Comparison of ENCODE assay signal across 13 cellular contexts in the genomic region with DNA sequence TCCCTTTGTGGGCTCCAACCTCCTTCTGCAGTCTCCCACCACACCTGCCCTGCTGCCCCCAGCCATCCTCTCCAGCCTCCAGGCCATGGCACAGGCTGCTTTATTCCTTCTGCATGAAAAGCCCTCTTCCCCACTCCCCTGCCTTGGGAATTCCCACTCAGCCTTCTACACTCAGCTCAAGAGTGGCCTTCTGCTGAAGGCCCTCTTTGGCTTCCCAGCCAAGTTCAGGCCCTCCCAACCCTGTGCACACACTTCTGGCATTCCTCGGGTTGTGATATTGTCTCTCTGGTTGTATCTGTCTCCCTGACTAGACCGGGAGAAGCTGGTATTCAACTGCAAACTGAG. TPM values are rescaled to one million over a fixed set of nuclear protein-coding genes. Genes with fewer than 3 reads are reported as not detected.
DNase-seq lines count a peak whose midpoint lies in the region; TF ChIP-seq lines count a peak whose summit lies in the region.
"Had no signal": no experiment of that assay in that cellular context is flagged by ENCODE, and none has a peak within 500 bp of the region (broad histone marks: within the 10 kb centered on the region; RNA-seq: fewer than 3 reads in every experiment).

No MANE protein-coding gene starts in this region.

- H3K9ac ChIP-seq in SK-N-MC (ENCODE audit: insufficient read length) (no peak overlapping the region), rectal smooth muscle tissue (ENCODE audit: low read length) (no peak overlapping the region)

- DNase-seq in Caco-2 (no peak), SK-N-MC (ENCODE audit: low read depth, low spot score) (no peak), HuH-7.5 (ENCODE audit: low spot score) (no peak), amygdala (lab: John Stamatoyannopoulos, UW) (no peak), T-helper 9 cell (no peak), NCI-H774 (lab: John Stamatoyannopoulos, UW) (no peak)
- DNase-seq: DMS153; foreskin keratinocyte; naive thymus-derived CD8-positive, alpha-beta T cell; SW 1271 had no signal

- H3K27me3 ChIP-seq in Caco-2 (replicated peaks; ENCODE audit: control insufficient read depth, insufficient read depth, low read length) (no peaks in the 10 kb centered on the region), rectal smooth muscle tissue (ENCODE audit: control insufficient read depth, insufficient read depth, low read length) (no peaks in the 10 kb centered on the region)
- H3K27me3 ChIP-seq: foreskin keratinocyte had no signal

- H3K9me3 ChIP-seq in Caco-2 = no peaks in the 10 kb centered on the region
- no peaks in the 10 kb centered on the region for H3K9me3 ChIP-seq in SK-N-MC (ENCODE audit: low read depth, low read length)
- no peaks in the 10 kb centered on the region for H3K9me3 ChIP-seq in iPS-18c (ENCODE audit: control insufficient read depth, insufficient read depth, low read length)

- CTCF ChIA-PET in Caco-2 (lab: Charles Lee) = no interaction called here

- intact Hi-C loops in Caco-2 (cut with micrococcal nuclease; ENCODE audit: unreplicated experiment) = no loop called here

- H3K27ac ChIP-seq in SK-N-MC (peak overlapping the region; percentile 4; the same call in 1 of the 2 replicates), rectal smooth muscle tissue (ENCODE audit: low read depth, low read length) (peak overlapping the region; percentile 33)
- H3K27ac ChIP-seq: foreskin keratinocyte had no signal

- peaks cover 46% of the 10 kb centered on the region for H3K4me1 Mint-ChIP-seq in Caco-2 (ENCODE audit: low read depth, unreplicated experiment)

- TF ChIP-seq CTCF in Caco-2 (IDR thresholded peaks at IDR 0.05; ENCODE audit: insufficient read depth in 1 of 2, low read depth in 1 of 2, low read length in 1 of 2, severe bottlenecking in 1 of 2, unreplicated experiment in 1 of 2) = no peak

- POLR2A ChIA-PET in Caco-2 (lab: Charles Lee) = no interaction called here

- no TSS peak for BruUV-seq in Caco-2 (replicated peaks; lab: Mats Ljungman, UMichigan)

- H3K4me3 ChIP-seq in Caco-2 (ENCODE audit: low read depth, low read length) = no peak overlapping the region
- peak overlapping the region; percentile 27 for H3K4me3 ChIP-seq in SK-N-MC
- H3K4me3 ChIP-seq in iPS-18c (ENCODE audit: insufficient read depth, low read depth, low read length) = peak overlapping the region; percentile 4; the same call in 1 of the 2 replicates
- H3K4me3 ChIP-seq in rectal smooth muscle tissue (ENCODE audit: low read length) = no peak overlapping the region

- H3K9me3 Mint-ChIP-seq in Caco-2 (ENCODE audit: unreplicated experiment) = no peaks in the 10 kb centered on the region
- H3K9me3 Mint-ChIP-seq: dendritic cell treated with granulocyte-macrophage colony-stimulating factor and Interleukin-4, amounts not matched to agents 40 ng/mL and 50 ng/mL, for 4 days; naive thymus-derived CD8-positive, alpha-beta T cell had no signal

- peaks cover 39% of the 10 kb centered on the region for H3K36me3 Mint-ChIP-seq in Caco-2 (ENCODE audit: insufficient read depth, unreplicated experiment)
- H3K36me3 Mint-ChIP-seq: naive thymus-derived CD8-positive, alpha-beta T cell had no signal

- H3K27me3 Mint-ChIP-seq in Caco-2 (ENCODE audit: insufficient read depth, unreplicated experiment) = no peaks in the 10 kb centered on the region

- no peak overlapping the region for H3K27ac Mint-ChIP-seq in Caco-2 (ENCODE audit: unreplicated experiment)
- H3K27ac Mint-ChIP-seq: dendritic cell treated with granulocyte-macrophage colony-stimulating factor and Interleukin-4, amounts not matched to agents 40 ng/mL and 50 ng/mL, for 4 days had no signal

- H3K4me3 Mint-ChIP-seq in Caco-2 (ENCODE audit: unreplicated experiment) = peak overlapping the region; percentile 33
- H3K4me3 Mint-ChIP-seq: dendritic cell treated with granulocyte-macrophage colony-stimulating factor and Interleukin-4, amounts not matched to agents 40 ng/mL and 50 ng/mL, for 4 days; naive thymus-derived CD8-positive, alpha-beta T cell had no signal

- H3K36me3 ChIP-seq in Caco-2 (ENCODE audit: control insufficient read depth, insufficient read depth, low read length) (no peaks in the 10 kb centered on the region), SK-N-MC (ENCODE audit: insufficient read depth, low read length) (peaks cover 14% of the 10 kb centered on the region), rectal smooth muscle tissue (ENCODE audit: control insufficient read depth, insufficient read depth, low read length) (no peaks in the 10 kb centered on the region)

- H3K4me1 ChIP-seq in Caco-2 (peaks cover 40% of the 10 kb centered on the region), rectal smooth muscle tissue (ENCODE audit: control insufficient read depth, insufficient read depth, low read length) (peaks cover 12% of the 10 kb centered on the region)

RNA-seq across cellular contexts. Expression of a gene that starts 5.7 kb away (rescaled TPM):
- 18.3 and 18.4 TPM in 2 replicates for total RNA-seq in Caco-2 (2022)

Comparison
In these comparisons a context has a peak if more than half of its experiments do, and no peak if none do; other contexts are left out.
1. H3K4me3 ChIP-seq: peak in SK-N-MC (single experiment) and iPS-18c (single experiment); none in Caco-2 (single experiment) and rectal smooth muscle tissue (single experiment).